10 cellular contexts compared by ENCODE assay signal in the genomic region with DNA sequence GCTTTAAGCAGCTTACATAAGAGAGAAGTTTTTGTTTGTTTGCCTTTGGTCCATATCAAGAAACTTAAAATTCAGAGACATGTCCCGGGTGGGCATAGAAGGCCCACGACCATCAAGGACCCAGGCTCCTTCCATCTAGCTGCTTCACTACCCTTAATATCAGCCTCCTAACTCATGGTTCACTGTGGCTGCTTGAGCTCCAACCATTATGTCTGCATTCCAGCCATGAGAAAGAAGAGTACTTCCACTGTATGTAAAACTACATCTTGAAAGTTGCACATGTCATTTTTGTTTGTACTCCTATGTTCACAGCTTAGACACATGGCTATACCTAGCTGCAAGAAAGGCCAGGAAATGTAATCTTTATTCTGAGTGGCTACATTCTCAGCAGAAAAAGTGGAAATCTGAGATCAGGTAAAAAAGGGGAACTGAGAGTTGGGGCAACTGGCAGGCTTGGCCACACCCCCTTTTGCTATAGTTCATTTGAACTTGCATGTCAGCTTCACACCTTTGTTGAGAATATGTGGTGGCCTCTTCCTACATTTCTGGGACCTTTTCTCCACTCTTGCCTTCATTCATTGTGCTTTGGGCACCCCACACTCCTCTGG.
A peak's percentile ranks its signal among the peaks of the same experiment; 100 is the strongest.
DNase-seq lines count a peak whose midpoint lies in the region; ATAC-seq lines count a peak whose summit lies in the region.
"Had no signal": no experiment of that assay in that cellular context is flagged by ENCODE, and none has a peak within 500 bp of the region (broad histone marks: within the 10 kb centered on the region; RNA-seq: fewer than 3 reads in every experiment).

No MANE protein-coding gene starts in this region.

- DNase-seq in memory B cell (ENCODE audit: low spot score in 2 of 2) (peak; percentile 45 to 78), sciatic nerve (ENCODE audit: low spot score) (no peak), C1 segment of cervical spinal cord (lab: John Stamatoyannopoulos, UW) (no peak)
- DNase-seq in activated T-cell treated with anti-CD3 and anti-CD28 coated beads, Interleukin-2, amount 50 U/mL, for 48 hours, result no peak
- no peak for DNase-seq in activated naive CD4-positive, alpha-beta T cell treated with anti-CD3 and anti-CD28 coated beads for 36 hours
- DNase-seq: activated CD4-positive, alpha-beta T cell treated with anti-CD3 and anti-CD28 coated beads for 4 hours; left lung had no signal

- ATAC-seq in GM18870 (IDR thresholded peaks at IDR 0.05; ENCODE audit: unreplicated experiment) (peak; percentile 89), GM21737 (IDR thresholded peaks at IDR 0.05; ENCODE audit: unreplicated experiment) (peak; percentile 72), HG03460 (IDR thresholded peaks at IDR 0.05; ENCODE audit: unreplicated experiment) (peak; percentile 85), memory B cell (ENCODE audit: low read depth) (peak; percentile 80), sciatic nerve (no peak)
- ATAC-seq: left lung had no signal

- peaks cover 30% of the 10 kb centered on the region for H3K4me1 Mint-ChIP-seq in memory B cell
- H3K4me1 Mint-ChIP-seq in activated naive CD4-positive, alpha-beta T cell treated with anti-CD3 and anti-CD28 coated beads for 36 hours (ENCODE audit: low read depth), result no peaks in the 10 kb centered on the region

- H3K9me3 Mint-ChIP-seq in memory B cell, result peaks cover 3% of the 10 kb centered on the region
- H3K9me3 Mint-ChIP-seq in activated naive CD4-positive, alpha-beta T cell treated with anti-CD3 and anti-CD28 coated beads for 36 hours, result no peaks in the 10 kb centered on the region

- no peak overlapping the region for H3K4me3 Mint-ChIP-seq in memory B cell
- no peak overlapping the region for H3K4me3 Mint-ChIP-seq in activated naive CD4-positive, alpha-beta T cell treated with anti-CD3 and anti-CD28 coated beads for 36 hours

- H3K27me3 Mint-ChIP-seq in memory B cell, result no peaks in the 10 kb centered on the region
- no peaks in the 10 kb centered on the region for H3K27me3 Mint-ChIP-seq in activated naive CD4-positive, alpha-beta T cell treated with anti-CD3 and anti-CD28 coated beads for 36 hours (ENCODE audit: low read depth)

- CTCF ChIA-PET in activated naive CD4-positive, alpha-beta T cell treated with anti-CD3 and anti-CD28 coated beads for 36 hours (lab: Charles Lee), result interaction anchor here (1.4 to 1.5 kb wide), 2 partner anchors 73 to 79 kb away, joined by 3 to 4 read pairs; no protein-coding TSS in a partner anchor

- peaks cover 1% of the 10 kb centered on the region for H3K36me3 Mint-ChIP-seq in memory B cell
- H3K36me3 Mint-ChIP-seq in activated naive CD4-positive, alpha-beta T cell treated with anti-CD3 and anti-CD28 coated beads for 36 hours (ENCODE audit: low read depth), result no peaks in the 10 kb centered on the region

- intact Hi-C loops in sciatic nerve (cut with DNase I), result no loop called here
- intact Hi-C loops in activated naive CD4-positive, alpha-beta T cell treated with anti-CD3 and anti-CD28 coated beads for 36 hours (cut with micrococcal nuclease), result no loop called here

- peak overlapping the region; percentile 77 for H3K27ac Mint-ChIP-seq in memory B cell
- H3K27ac Mint-ChIP-seq in activated naive CD4-positive, alpha-beta T cell treated with anti-CD3 and anti-CD28 coated beads for 36 hours, result no peak overlapping the region

Comparison
In these comparisons a context has a peak if more than half of its experiments do, and no peak if none do; other contexts are left out.
1. DNase-seq: peak in memory B cell (2 of 2); none in sciatic nerve (single experiment), C1 segment of cervical spinal cord (0 of 14), activated T-cell treated with anti-CD3 and anti-CD28 coated beads, Interleukin-2, amount 50 U/mL, for 48 hours (0 of 2) and activated naive CD4-positive, alpha-beta T cell treated with anti-CD3 and anti-CD28 coated beads for 36 hours (single experiment).